ENCODE assay signal across 25 cellular contexts in the genomic region with DNA sequence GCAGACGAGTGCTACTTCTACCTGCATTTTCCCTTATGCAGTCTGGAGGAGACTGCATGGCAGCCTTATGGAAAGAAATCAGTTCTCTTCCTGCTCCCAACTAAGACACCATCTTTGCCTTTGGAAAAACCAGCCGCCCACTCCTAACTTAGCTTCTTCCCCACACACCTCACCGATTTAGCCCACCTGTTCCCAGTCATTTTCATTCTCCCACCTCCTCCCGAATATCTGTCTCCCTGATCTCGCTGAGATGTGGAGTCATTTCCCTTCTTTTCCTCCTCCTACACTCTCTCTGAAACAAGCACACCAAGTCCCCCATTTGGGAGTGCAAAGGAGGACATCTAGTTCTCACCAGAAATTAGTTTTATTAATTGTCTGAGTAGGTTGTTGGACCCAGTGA. TPM values are rescaled to one million over a fixed set of nuclear protein-coding genes. Genes with fewer than 3 reads are reported as not detected.
"Had no signal": no experiment of that assay in that cellular context is flagged by ENCODE, and none has a peak within 500 bp of the region (broad histone marks: within the 10 kb centered on the region; RNA-seq: fewer than 3 reads in every experiment).

No MANE protein-coding gene starts in this region.

- H3K4me1 ChIP-seq: ascending aorta, breast epithelium, esophagus muscularis mucosa, gastrocnemius medialis had no signal

- H3K4me3 ChIP-seq: ascending aorta, breast epithelium, cardiac muscle cell, coronary artery, dorsolateral prefrontal cortex, esophagus muscularis mucosa, gastrocnemius medialis had no signal

- ATAC-seq: activated CD4-positive, alpha-beta T cell treated with anti-CD3 and anti-CD28 coated beads for 36 hours; activated naive CD4-positive, alpha-beta T cell treated with anti-CD3 and anti-CD28 coated beads, Interleukin-2, amount 50 U/mL, for 72 hours; activated T-cell treated with anti-CD3 and anti-CD28 coated beads, Interleukin-2, amount 50 U/mL, for 72 hours; foreskin keratinocyte; gastrocnemius medialis had no signal

- DNase-seq: activated CD4-positive, alpha-beta memory T cell treated with anti-CD3 and anti-CD28 coated beads, Interleukin-2, amount 10 ng/mL, durations not matched to agents 7 days and 5 days; activated CD4-positive, alpha-beta T cell treated with anti-CD3 and anti-CD28 coated beads for 36 hours; activated CD4-positive, alpha-beta T cell treated with anti-CD3 and anti-CD28 coated beads, Interleukin-2, amount 10 ng/mL, durations not matched to agents 24 days and 14 days; activated CD4-positive, CD25-positive, alpha-beta regulatory T cell; activated CD4-positive, CD25-positive, alpha-beta regulatory T cell treated with anti-CD3 and anti-CD28 coated beads, Interleukin-2, amount 50 U/mL, for 72 hours; activated CD8-positive, alpha-beta memory T cell treated with anti-CD3 and anti-CD28 coated beads, Interleukin-2, amount 50 U/mL, for 48 hours; activated gamma-delta T cell; activated naive CD4-positive, alpha-beta T cell; activated naive CD4-positive, alpha-beta T cell treated with anti-CD3 and anti-CD28 coated beads, Interleukin-2, amount 10 ng/mL, durations not matched to agents 7 days and 5 days; activated naive CD8-positive, alpha-beta T cell treated with anti-CD3 and anti-CD28 coated beads, Interleukin-2, amount 10 ng/mL, durations not matched to agents 7 days and 5 days; activated T-cell treated with anti-CD3 and anti-CD28 coated beads for 4 hours; activated T-cell treated with anti-CD3 and anti-CD28 coated beads, Interleukin-2, amount 50 U/mL, for 24 hours; activated T-cell treated with anti-CD3 and anti-CD28 coated beads, Interleukin-2, amount 50 U/mL, for 72 hours; dorsolateral prefrontal cortex; effector memory CD4-positive, alpha-beta T cell; endodermal cell; foreskin keratinocyte; gastrocnemius medialis; T-helper 2 cell had no signal

- H3K9me3 ChIP-seq: ascending aorta, breast epithelium, esophagus muscularis mucosa, gastrocnemius medialis had no signal

- H3K27me3 ChIP-seq: ascending aorta, breast epithelium, cardiac muscle cell, dorsolateral prefrontal cortex, esophagus muscularis mucosa, foreskin keratinocyte, gastrocnemius medialis had no signal

- H3K36me3 ChIP-seq: ascending aorta, breast epithelium, cardiac muscle cell, esophagus muscularis mucosa, gastrocnemius medialis had no signal

- H3K27ac ChIP-seq: ascending aorta, breast epithelium, cardiac muscle cell, coronary artery, esophagus muscularis mucosa, foreskin keratinocyte, gastrocnemius medialis had no signal

RNA-seq across cellular contexts. Expression of gene JCAD, which starts 35.2 kb away (rescaled TPM):
- total RNA-seq: activated CD4-positive, alpha-beta T cell treated with anti-CD3 and anti-CD28 coated beads for 36 hours had no signal
